In genomic region chr1:73998348-73998959, GRCh38 we compare ENCODE assay signal across 8 cellular contexts.
DNase-seq lines count a peak whose midpoint lies in the region; ATAC-seq and TF ChIP-seq lines count a peak whose summit lies in the region.

No MANE protein-coding gene starts in this region.

- H3K79me2 ChIP-seq in H9 (ENCODE audit: insufficient read depth, low read length) = no peaks in the 10 kb centered on the region

- peaks cover 2 to 14% (median 2%) of the 10 kb centered on the region in 3 experiments; a peak in 4 of 7 replicates for H3K36me3 Mint-ChIP-seq in H9 (ENCODE audit: insufficient read depth in 1 of 3, low read depth in 3 of 3)

- H3K27ac Mint-ChIP-seq in H9 = no peak overlapping the region

- H3K14ac ChIP-seq in H9 (ENCODE audit: insufficient read depth, low read length) = no peak overlapping the region

- H3K23ac ChIP-seq in H9 (ENCODE audit: insufficient read length, low read depth, low read length) = no peak overlapping the region

- TF ChIP-seq CTCF in H9 (conservative IDR thresholded peaks at IDR 0.05) = peak; percentile 71
- TF ChIP-seq CTCF in kidney epithelial cell (IDR thresholded peaks at IDR 0.05; ENCODE audit: insufficient read depth, low read length, poor library complexity, severe bottlenecking) = peak; percentile 51

- peaks cover 0 to 5% of the 10 kb centered on the region in 2 experiments; a peak in 3 of 4 replicates for H3K4me1 Mint-ChIP-seq in H9

- H3K27ac ChIP-seq in H9 (ENCODE audit: insufficient read length, low read depth, low read length) = no peak overlapping the region

- no peak overlapping the region for H3K4me2 ChIP-seq in H9 (ENCODE audit: insufficient read depth, insufficient read length, low read length)

- H2AK5ac ChIP-seq in H9 (ENCODE audit: insufficient read length, low read length) = no peak overlapping the region

- H3K18ac ChIP-seq in H9 (ENCODE audit: insufficient read length, low read depth, low read length) = no peak overlapping the region

- H3K4me1 ChIP-seq in H9 (ENCODE audit: insufficient read depth, low read length) (no peaks in the 10 kb centered on the region), adipocyte (ENCODE audit: control insufficient read depth, insufficient read depth, low read length) (no peaks in the 10 kb centered on the region)

- H3K56ac ChIP-seq in H9 (ENCODE audit: insufficient read length, low read depth, low read length) = no peak overlapping the region

- H3K36me3 ChIP-seq in adipocyte (ENCODE audit: control insufficient read depth, insufficient read depth, low read length, severe bottlenecking) (no peaks in the 10 kb centered on the region), kidney epithelial cell (ENCODE audit: control insufficient read depth, insufficient read depth, low read length) (no peaks in the 10 kb centered on the region)

- no peaks in the 10 kb centered on the region for H4K20me1 ChIP-seq in H9 (ENCODE audit: control insufficient read depth, insufficient read depth, insufficient read length)

- H3K4me3 ChIP-seq in adipocyte (ENCODE audit: low read length) = no peak overlapping the region
- H3K4me3 ChIP-seq in kidney epithelial cell (ENCODE audit: low read depth, low read length) = no peak overlapping the region

- H3K9me3 Mint-ChIP-seq in H9 = peaks cover 10 to 12% of the 10 kb centered on the region in 2 experiments

- H3K27me3 Mint-ChIP-seq in H9 (ENCODE audit: low read depth) = no peaks in the 10 kb centered on the region

- H3K9ac ChIP-seq in H9 (ENCODE audit: extremely low read depth, insufficient read length, low read length) = no peak overlapping the region
- no peak overlapping the region for H3K9ac ChIP-seq in adipocyte (ENCODE audit: low read length)

- no peak overlapping the region for H3T11ph ChIP-seq in H9 (ENCODE audit: low read length)

- H3K4me3 Mint-ChIP-seq in H9 = no peak overlapping the region

- H3K27me3 ChIP-seq in H9 (ENCODE audit: insufficient read depth, low read length) (no peaks in the 10 kb centered on the region), adipocyte (replicated peaks; ENCODE audit: control insufficient read depth, insufficient read depth, low read length) (peaks cover 4% of the 10 kb centered on the region), kidney epithelial cell (ENCODE audit: control insufficient read depth, insufficient read depth, low read length) (no peaks in the 10 kb centered on the region)

- DNase-seq in EH (ENCODE audit: low read depth) = peak; percentile 10
- no peak for DNase-seq in H9
- peak; percentile 58 for DNase-seq in NCI-H146 treated with DMSO at 0.1 percent for 48 hours (lab: John Stamatoyannopoulos, UW; ENCODE audit: unreplicated experiment)
- DNase-seq in adipocyte (ENCODE audit: low read depth) = peak; percentile 61
- peak; percentile 7 for DNase-seq in kidney epithelial cell (ENCODE audit: low read depth)
- no peak for DNase-seq in stimulated activated CD4-positive, alpha-beta T cell treated with anti-CD3 and anti-CD28 coated beads, Interleukin-4, amount 100 ng/mL, for 4 hours
- no peak for DNase-seq in stimulated activated CD4-positive, alpha-beta T cell treated with anti-CD3 and anti-CD28 coated beads, Interleukin-2, amount 100 ng/mL, for 24 hours

- no peak overlapping the region for H2BK15ac ChIP-seq in H9 (ENCODE audit: low read depth, low read length)

- H3K9me3 ChIP-seq in H9 (ENCODE audit: control insufficient read depth, low read depth, low read length) (no peaks in the 10 kb centered on the region), adipocyte (ENCODE audit: control insufficient read depth, low read length) (no peaks in the 10 kb centered on the region)

- H4K5ac ChIP-seq in H9 (ENCODE audit: insufficient read length, low read depth, low read length) = no peak overlapping the region

- no peak overlapping the region for H2AFZ ChIP-seq in H9 (ENCODE audit: low read length)

- H4K8ac ChIP-seq in H9 (replicated peaks; ENCODE audit: insufficient read length, low read depth, low read length) = no peak overlapping the region

- H3K4ac ChIP-seq in H9 (ENCODE audit: low read depth, low read length) = no peak overlapping the region

- WGBS in H9 (ENCODE audit: extremely low coverage, insufficient read length, low lambda C conversion rate) = no CpG with 5 or more reads among the region's 2 CpGs

- no peaks in the 10 kb centered on the region for H3K79me1 ChIP-seq in H9 (ENCODE audit: insufficient read depth, low read depth, low read length, poor library complexity, severe bottlenecking)

- H4K91ac ChIP-seq in H9 (ENCODE audit: insufficient read length, low read depth, low read length) = no peak overlapping the region

- no peak overlapping the region for H2BK12ac ChIP-seq in H9 (ENCODE audit: insufficient read length, low read depth, low read length)

- no peak for ATAC-seq in HG02759 (IDR thresholded peaks at IDR 0.05; ENCODE audit: unreplicated experiment)

- no peak overlapping the region for H2BK120ac ChIP-seq in H9 (ENCODE audit: low read depth, low read length, poor library complexity, severe bottlenecking)

- H2BK20ac ChIP-seq in H9 (ENCODE audit: low read depth, low read length, poor library complexity, severe bottlenecking) = no peak overlapping the region

- no peaks in the 10 kb centered on the region for H3K23me2 ChIP-seq in H9 (ENCODE audit: insufficient read length, low read depth, low read length, poor library complexity, severe bottlenecking)

- H2BK5ac ChIP-seq in H9 (ENCODE audit: insufficient read length, low read length) = no peak overlapping the region

Comparison
In these comparisons a context has a peak if more than half of its experiments do, and no peak if none do; other contexts are left out.
1. DNase-seq: peak in EH (single experiment), NCI-H146 treated with DMSO at 0.1 percent for 48 hours (single experiment), adipocyte (single experiment) and kidney epithelial cell (single experiment); none in H9 (single experiment), stimulated activated CD4-positive, alpha-beta T cell treated with anti-CD3 and anti-CD28 coated beads, Interleukin-4, amount 100 ng/mL, for 4 hours (0 of 2) and stimulated activated CD4-positive, alpha-beta T cell treated with anti-CD3 and anti-CD28 coated beads, Interleukin-2, amount 100 ng/mL, for 24 hours (0 of 2).